ENCODE assay signal across 8 cellular contexts in the genomic region with DNA sequence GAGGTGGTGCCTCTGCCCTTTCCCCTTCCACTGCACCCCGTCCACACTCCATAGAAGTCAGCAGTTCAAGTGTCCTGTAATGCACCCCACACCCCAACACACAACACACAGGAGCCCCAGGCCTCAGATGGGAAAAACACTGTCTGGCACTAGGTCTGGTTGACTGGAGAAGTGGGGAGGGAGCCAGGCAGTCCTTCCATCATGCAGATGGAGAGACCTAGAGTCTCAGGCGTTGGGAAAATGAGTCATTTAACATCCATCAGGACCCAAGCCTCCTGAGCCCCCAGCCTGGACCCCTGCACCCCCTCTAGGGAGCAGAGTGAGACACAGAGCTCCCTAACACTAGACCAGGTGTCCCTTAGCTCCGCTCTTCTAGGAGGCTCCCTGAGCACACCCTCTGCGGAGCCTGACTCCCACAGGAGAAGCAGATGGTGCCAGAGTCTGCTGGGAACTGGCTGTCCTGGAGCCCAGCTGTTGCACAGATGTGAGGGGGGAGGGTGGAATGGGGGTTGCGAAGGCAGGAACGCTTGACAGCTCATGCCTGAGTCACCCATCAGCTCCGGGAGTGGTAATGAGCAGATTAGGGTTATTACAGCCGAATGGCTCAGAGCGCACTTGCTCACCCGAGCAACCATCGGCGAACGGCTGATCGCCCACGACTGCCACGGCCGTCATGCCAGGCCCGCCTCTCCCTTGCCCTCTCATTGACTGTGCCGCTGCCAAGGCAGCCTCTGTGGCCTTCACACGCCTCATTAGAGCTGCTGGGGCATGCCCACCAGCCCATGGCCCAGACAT. TPM values are rescaled to one million over a fixed set of nuclear protein-coding genes. Genes with fewer than 3 reads are reported as not detected.
A peak's percentile ranks its signal among the peaks of the same experiment; 100 is the strongest.
DNase-seq lines count a peak whose midpoint lies in the region; ATAC-seq and TF ChIP-seq lines count a peak whose summit lies in the region.

No MANE protein-coding gene starts in this region.

- TF ChIP-seq POLR2A in spleen (IDR thresholded peaks at IDR 0.05) = no peak

- 75 to 84% (median 80%) methylated on average over 12 to 20 of the region's 20 CpGs for WGBS in spleen, 5 donors

- H3K4me3 ChIP-seq in fibroblast of the aortic adventitia (ENCODE audit: low read depth, low read length) (peak overlapping the region; percentile 28), spleen (no peak overlapping the region)

- TF ChIP-seq CTCF in fibroblast of the aortic adventitia (IDR thresholded peaks at IDR 0.05; ENCODE audit: insufficient read depth, low read length) (no peak), spleen (IDR thresholded peaks at IDR 0.05 in 8 of 11, conservative IDR thresholded peaks at IDR 0.05 in 3 of 11) (no peak)

- no peaks in the 10 kb centered on the region for H3K9me3 ChIP-seq in spleen

- intact Hi-C loops in sciatic nerve (cut with DNase I) (no loop called here), spleen (cut with DNase I; ENCODE audit: low total_unique reads) (no loop called here)

- peaks cover 0 to 60% (median 0%) of the 10 kb centered on the region in 7 donors for H3K27me3 ChIP-seq in spleen (replicated peaks in 1 of 7)

- DNase-seq in EH (ENCODE audit: low read depth) = peak; percentile 88
- DNase-seq in fibroblast of the aortic adventitia (ENCODE audit: low read depth) = peak; percentile 98
- DNase-seq in sciatic nerve (ENCODE audit: low spot score) = no peak
- DNase-seq in T-helper 2 cell = no peak
- no peak for DNase-seq in activated CD8-positive, alpha-beta memory T cell treated with anti-CD3 and anti-CD28 coated beads for 24 hours
- DNase-seq in spleen = no peak

- H3K27ac ChIP-seq in spleen = no peak overlapping the region

- peaks cover 0 to 8% (median 0%) of the 10 kb centered on the region in 6 donors for H3K4me1 ChIP-seq in spleen

- ATAC-seq in sciatic nerve (peak; percentile 66), HG03354 (IDR thresholded peaks at IDR 0.05; ENCODE audit: poor library complexity, severe bottlenecking, unreplicated experiment) (no peak)

- H3K36me3 ChIP-seq in spleen = no peaks in the 10 kb centered on the region

TF ChIP-seq in PFSK-1, 5 proteins besides CTCF, POLR2A, EP300 and RAD21:
- TF ChIP-seq SIN3A (IDR thresholded peaks at IDR 0.05; ENCODE audit: borderline replicate concordance, insufficient read depth, low read length) = 0 out of 2 replicates have a peak, but pooled peaks have one; percentile 17
- peak; percentile 96 for TF ChIP-seq FOXP2 (optimal IDR thresholded peaks at IDR 0.05; ENCODE audit: borderline replicate concordance, extremely low read depth, extremely low read length, insufficient read depth)
- no peak for TF ChIP-seq TAF1 (IDR thresholded peaks at IDR 0.05; ENCODE audit: borderline replicate concordance, insufficient read depth, low read length)

RNA-seq across cellular contexts. Expression of gene SYT7, which starts 22.1 kb away (rescaled TPM):
- polyA plus RNA-seq in PFSK-1 (2012; ENCODE audit: insufficient read length, low read depth) = 22.1 TPM
- total RNA-seq in fibroblast of the aortic adventitia (ENCODE audit: low replicate concordance) (7.0 and 112 TPM in 2 replicates), sciatic nerve (3.7 TPM), spleen (1 to 10 TPM; 1.1 to 5.3 (median 3.3) TPM)
- polyA plus RNA-seq in spleen = under 1 TPM; 0.14 to 0.48 (median 0.43) TPM

Comparison
In these comparisons a context has a peak if more than half of its experiments do, and no peak if none do; other contexts are left out.
1. DNase-seq: peak in EH (single experiment) and fibroblast of the aortic adventitia (single experiment); none in sciatic nerve (single experiment), T-helper 2 cell (0 of 5), activated CD8-positive, alpha-beta memory T cell treated with anti-CD3 and anti-CD28 coated beads for 24 hours (single experiment) and spleen (single experiment).